ENCODE assay signal across 8 cellular contexts in genomic region chr16:1474471-1474795, GRCh38. TPM values are rescaled to one million over a fixed set of nuclear protein-coding genes. Genes with fewer than 3 reads are reported as not detected.
A peak's percentile ranks its signal among the peaks of the same experiment; 100 is the strongest.
DNase-seq lines count a peak whose midpoint lies in the region; ATAC-seq, FAIRE-seq and TF ChIP-seq lines count a peak whose summit lies in the region.

No MANE protein-coding gene starts in this region.

- POLR2A ChIA-PET in GM12878 (lab: Charles Lee), result no interaction called here

- peaks cover 20% of the 10 kb centered on the region for H3K4me1 ChIP-seq in GM12878 (ENCODE audit: control insufficient read depth, insufficient read depth, low read length)
- H3K4me1 ChIP-seq in lung (ENCODE audit: control insufficient read depth in 2 of 2, insufficient read depth in 2 of 2, low read length in 2 of 2), result peaks cover 0 to 20% of the 10 kb centered on the region in 2 donors
- no peaks in the 10 kb centered on the region for H3K4me1 ChIP-seq in uterus

- 4% methylated on average over 34 of the region's 43 CpGs for WGBS in GM12878 (ENCODE audit: insufficient coverage, insufficient replicate concordance, low lambda C conversion rate, missing lambda C conversion rate)
- WGBS in lung, 2 donors, result 0 to 1% methylated on average over 24 to 43 of the region's 43 CpGs

- TF ChIP-seq CTCF in GM12878 (IDR thresholded peaks at IDR 0.05 in 2 of 3, conservative IDR thresholded peaks at IDR 0.05 in 1 of 3; ENCODE audit: control insufficient read depth in 2 of 3, extremely low read depth in 1 of 3, insufficient read depth in 1 of 3, low read depth in 3 of 3, low read length in 3 of 3) (no peak), lung (IDR thresholded peaks at IDR 0.05; ENCODE audit: control extremely low read depth, extremely low read depth) (no peak), uterus (IDR thresholded peaks at IDR 0.05) (no peak)

- TF ChIP-seq POLR2A in GM12878 (IDR thresholded peaks at IDR 0.05; ENCODE audit: low read depth, low read length), result no peak
- no peak for TF ChIP-seq POLR2A in uterus (IDR thresholded peaks at IDR 0.05)

- RAD21 ChIA-PET in GM12878 (lab: Charles Lee; ENCODE audit: unreplicated experiment), result no interaction called here

- H4K20me1 ChIP-seq in GM12878 (ENCODE audit: control insufficient read depth, insufficient read depth), result no peaks in the 10 kb centered on the region

- H3K27ac ChIP-seq in GM12878 (ENCODE audit: control insufficient read depth, insufficient read depth) (peak overlapping the region; percentile 96), lung (ENCODE audit: low read depth in 1 of 2, low read length in 1 of 2) (peak overlapping the region; percentile 89 to 91), uterus (peak overlapping the region; percentile 80 to 89)

- no TSS peak for BruUV-seq in GM12878 (replicated peaks; lab: Mats Ljungman, UMichigan)

- TF ChIP-seq RAD21 in GM12878 (IDR thresholded peaks at IDR 0.05; ENCODE audit: insufficient read depth, low read depth, low read length), result no peak

- H3K27me3 ChIP-seq in GM12878 (replicated peaks in 1 of 2; ENCODE audit: control insufficient read depth in 2 of 2, insufficient read depth in 2 of 2, low read length in 1 of 2) (no peaks in the 10 kb centered on the region), lung (ENCODE audit: control insufficient read depth, insufficient read depth) (no peaks in the 10 kb centered on the region), uterus (no peaks in the 10 kb centered on the region)

- H2AFZ ChIP-seq in GM12878 (ENCODE audit: control insufficient read depth, low read depth, low read length), result peak overlapping the region; percentile 80

- H3K9me3 ChIP-seq in GM12878 (replicated peaks; ENCODE audit: control insufficient read depth, insufficient read depth, low read length) (no peaks in the 10 kb centered on the region), lung (ENCODE audit: control insufficient read depth in 2 of 2, insufficient read depth in 1 of 2, low read length in 1 of 2) (no peaks in the 10 kb centered on the region), uterus (no peaks in the 10 kb centered on the region)

- H3K4me2 ChIP-seq in GM12878 (ENCODE audit: control insufficient read depth, insufficient read depth), result peak overlapping the region; percentile 96

- ATAC-seq in GM19025 (IDR thresholded peaks at IDR 0.05; ENCODE audit: low read depth, unreplicated experiment) (peak; percentile 22), HG03139 (IDR thresholded peaks at IDR 0.05; ENCODE audit: unreplicated experiment) (peak; percentile 24), GM12878 (no peak), lung (ENCODE audit: insufficient read depth, low FRiP score) (no peak), GM19397 (IDR thresholded peaks at IDR 0.05; ENCODE audit: unreplicated experiment) (no peak), HG03565 (IDR thresholded peaks at IDR 0.05; ENCODE audit: unreplicated experiment) (no peak)

- no peaks in the 10 kb centered on the region for H3K36me3 ChIP-seq in GM12878 (ENCODE audit: control insufficient read depth in 2 of 2, insufficient read depth in 2 of 2, low read length in 1 of 2)
- peaks cover 0 to 2% of the 10 kb centered on the region in 2 donors for H3K36me3 ChIP-seq in lung (ENCODE audit: control insufficient read depth in 2 of 2, insufficient read depth in 2 of 2, low read length in 2 of 2)
- no peaks in the 10 kb centered on the region for H3K36me3 ChIP-seq in uterus

- peak overlapping the region; percentile 85 for H3K9ac ChIP-seq in GM12878 (ENCODE audit: control insufficient read depth, insufficient read depth, low read length)

- no peak for FAIRE-seq in GM12878 (lab: Jason Lieb, UNC)

- in situ Hi-C loops in GM12878 (cut with MboI), result no loop called here

- CTCF ChIA-PET in GM12878 (lab: Yijun Ruan, JAX), result no interaction called here

- H3K4me3 ChIP-seq in GM12878 (peak overlapping the region; percentile 93), lung (peak overlapping the region; percentile 96), uterus (peak overlapping the region; percentile 59 to 84)

- TF ChIP-seq EP300 in GM12878 (IDR thresholded peaks at IDR 0.05; ENCODE audit: borderline replicate concordance in 1 of 2, control insufficient read depth in 1 of 2, low read depth in 2 of 2, low read length in 2 of 2), result no peak

- intact Hi-C loops in GM12878 (cut with micrococcal nuclease; ENCODE audit: unreplicated experiment), result loop anchor here (5.0 kb wide), 1 partner anchor 52 kb away; the partner anchor contains the start of gene UQCC4
- intact Hi-C loops in uterus (cut with DNase I; ENCODE audit: low total_unique reads), result no loop called here

- SMC1A ChIA-PET in GM12878 (lab: Charles Lee; ENCODE audit: uncharacterized antibody, unreplicated experiment), result no interaction called here

- H3K79me2 ChIP-seq in GM12878 (ENCODE audit: control insufficient read depth, insufficient read depth, low read length), result peaks cover 45% of the 10 kb centered on the region

- DNase-seq in GM12878 (ENCODE audit: low read depth, low spot score) (no peak), lung (ENCODE audit: low spot score) (no peak), uterus (no peak), kidney glomerular epithelial cell (lab: John Stamatoyannopoulos, UW) (no peak)

RNA-seq across cellular contexts. Expression of gene CLCN7, which starts 0.4 kb away (rescaled TPM):
- total RNA-seq in GM12878 (2013; cell fraction: nucleolus; rRNA removed), result 111 TPM in 2 replicates
- total RNA-seq in GM12878 (2014; rRNA removed), result 21.3 and 27.1 TPM in 2 replicates
- 7.7 and 7.8 TPM in 2 replicates for total RNA-seq in GM12878 (2014; rRNA removed; fragmentation: Illumina TruSeq; extraction: Trizol)
- 56.3 and 62.5 TPM in 2 replicates for total RNA-seq in GM12878 (2021)
- polyA plus RNA-seq in GM12878 (2011; ENCODE audit: low read depth), result 18.9 TPM
- 5.0 and 12.8 TPM in 2 replicates for polyA plus RNA-seq in GM12878 (2011; rRNA removed)
- polyA plus RNA-seq in GM12878 (2011; cell fraction: cytosol; rRNA removed), result 12.9 and 20.6 TPM in 2 replicates
- polyA plus RNA-seq in GM12878 (2011; cell fraction: nucleus; rRNA removed), result 292 and 389 TPM in 2 replicates
- 50.7 and 52.0 TPM in 2 replicates for polyA plus RNA-seq in GM12878 (2012)
- polyA plus RNA-seq in GM12878 (2014; fragmentation: Illumina TruSeq; extraction: Trizol), result 2.7 and 11.6 TPM in 2 replicates
- under 1 TPM; 0.04 to 0.18 TPM for polyA plus RNA-seq in GM12878 (2014; fragmentation: Nextera tagmentation; extraction: Ambion mirVana)
- 61.6 and 64.5 TPM in 2 replicates for polyA plus RNA-seq in GM12878 (2014; rRNA removed)
- 10 to 100 TPM; 36.7 to 38.0 TPM for polyA plus RNA-seq in GM12878 (2016; fragmentation: Nextera tagmentation; extraction: Ambion mirVana)
- polyA minus RNA-seq in GM12878 (2011; rRNA and poly(A)+ RNA removed), result 17.0 and 18.1 TPM in 2 replicates
- polyA minus RNA-seq in GM12878 (2011; cell fraction: cytosol; rRNA and poly(A)+ RNA removed), result 5.7 and 7.2 TPM in 2 replicates
- polyA minus RNA-seq in GM12878 (2011; cell fraction: nucleus; rRNA and poly(A)+ RNA removed), result 47.1 and 65.3 TPM in 2 replicates
- total RNA-seq in lung, result 100 to 1,000 TPM in 1 of 2 donors, 10 to 100 TPM in 1; 73.3 to 103 TPM
- 100 to 1,000 TPM in 1 of 2 donors, 10 to 100 TPM in 1; 61.1 to 119 TPM for polyA plus RNA-seq in lung
- total RNA-seq in uterus, result 100 to 1,000 TPM in 1 of 4 donors, 10 to 100 TPM in 3; 21.5 to 145 (median 57.2) TPM

RNA-seq across cellular contexts. Expression of gene PTX4, which starts 14.3 kb away (rescaled TPM):
- not detected in 2 replicates for total RNA-seq in GM12878 (2013; cell fraction: nucleolus; rRNA removed)
- not detected in 2 replicates for total RNA-seq in GM12878 (2014; rRNA removed)
- not detected in 2 replicates for total RNA-seq in GM12878 (2014; rRNA removed; fragmentation: Illumina TruSeq; extraction: Trizol)
- not detected in 2 replicates for total RNA-seq in GM12878 (2021)
- not detected for polyA plus RNA-seq in GM12878 (2011; ENCODE audit: low read depth)
- not detected in 2 replicates for polyA plus RNA-seq in GM12878 (2011; rRNA removed)
- not detected in 2 replicates for polyA plus RNA-seq in GM12878 (2011; cell fraction: cytosol; rRNA removed)
- not detected in 2 replicates for polyA plus RNA-seq in GM12878 (2011; cell fraction: nucleus; rRNA removed)
- polyA plus RNA-seq in GM12878 (2012), result not detected in 2 replicates
- polyA plus RNA-seq in GM12878 (2014; fragmentation: Illumina TruSeq; extraction: Trizol), result not detected in 2 replicates
- polyA plus RNA-seq in GM12878 (2014; fragmentation: Nextera tagmentation; extraction: Ambion mirVana), result not detected
- 0.20 TPM in 1 of 2 replicates, not detected in the other for polyA plus RNA-seq in GM12878 (2014; rRNA removed)
- polyA plus RNA-seq in GM12878 (2016; fragmentation: Nextera tagmentation; extraction: Ambion mirVana), result not detected
- polyA minus RNA-seq in GM12878 (2011; rRNA and poly(A)+ RNA removed), result not detected in 2 replicates
- polyA minus RNA-seq in GM12878 (2011; cell fraction: cytosol; rRNA and poly(A)+ RNA removed), result not detected in 2 replicates
- polyA minus RNA-seq in GM12878 (2011; cell fraction: nucleus; rRNA and poly(A)+ RNA removed), result not detected in 2 replicates
- under 1 TPM; 0.25 to 0.31 TPM for total RNA-seq in lung
- polyA plus RNA-seq in lung, result under 1 TPM in 1 of 2 donors, not detected in 1; 0.02 TPM
- total RNA-seq in uterus, result under 1 TPM in 2 of 4 donors, not detected in 2; 0.28 to 0.52 TPM

RNA-seq across cellular contexts. Expression of gene TELO2, which starts 18.7 kb away (rescaled TPM):
- total RNA-seq in GM12878 (2013; cell fraction: nucleolus; rRNA removed), result 39.3 and 46.2 TPM in 2 replicates
- 21.5 and 25.2 TPM in 2 replicates for total RNA-seq in GM12878 (2014; rRNA removed)
- 7.1 and 8.2 TPM in 2 replicates for total RNA-seq in GM12878 (2014; rRNA removed; fragmentation: Illumina TruSeq; extraction: Trizol)
- 60.0 and 72.8 TPM in 2 replicates for total RNA-seq in GM12878 (2021)
- 7.7 TPM for polyA plus RNA-seq in GM12878 (2011; ENCODE audit: low read depth)
- polyA plus RNA-seq in GM12878 (2011; rRNA removed), result 5.2 and 11.9 TPM in 2 replicates
- polyA plus RNA-seq in GM12878 (2011; cell fraction: cytosol; rRNA removed), result 18.2 and 37.3 TPM in 2 replicates
- 386 and 553 TPM in 2 replicates for polyA plus RNA-seq in GM12878 (2011; cell fraction: nucleus; rRNA removed)
- 28.0 and 32.9 TPM in 2 replicates for polyA plus RNA-seq in GM12878 (2012)
- 0.68 and 5.0 TPM in 2 replicates for polyA plus RNA-seq in GM12878 (2014; fragmentation: Illumina TruSeq; extraction: Trizol)
- polyA plus RNA-seq in GM12878 (2014; fragmentation: Nextera tagmentation; extraction: Ambion mirVana), result 1 to 10 TPM in 1 of 2 experiments, under 1 TPM in 1; 0.55 to 2.4 TPM
- 56.4 and 83.7 TPM in 2 replicates for polyA plus RNA-seq in GM12878 (2014; rRNA removed)
- polyA plus RNA-seq in GM12878 (2016; fragmentation: Nextera tagmentation; extraction: Ambion mirVana), result 10 to 100 TPM; 57.8 to 69.1 TPM
- 3.3 and 9.1 TPM in 2 replicates for polyA minus RNA-seq in GM12878 (2011; rRNA and poly(A)+ RNA removed)
- 7.0 and 7.6 TPM in 2 replicates for polyA minus RNA-seq in GM12878 (2011; cell fraction: cytosol; rRNA and poly(A)+ RNA removed)
- polyA minus RNA-seq in GM12878 (2011; cell fraction: nucleus; rRNA and poly(A)+ RNA removed), result 24.1 and 45.8 TPM in 2 replicates
- 10 to 100 TPM; 24.4 to 46.3 TPM for total RNA-seq in lung
- polyA plus RNA-seq in lung, result 10 to 100 TPM; 39.2 to 64.2 TPM
- 10 to 100 TPM in 3 of 4 donors, 1 to 10 TPM in 1; 4.9 to 59.1 (median 39.0) TPM for total RNA-seq in uterus

RNA-seq across cellular contexts. Expression of gene CCDC154, which starts 30.1 kb away (rescaled TPM):
- total RNA-seq in GM12878 (2013; cell fraction: nucleolus; rRNA removed), result 0.42 and 0.46 TPM in 2 replicates
- 0.06 and 0.11 TPM in 2 replicates for total RNA-seq in GM12878 (2014; rRNA removed)
- total RNA-seq in GM12878 (2014; rRNA removed; fragmentation: Illumina TruSeq; extraction: Trizol), result not detected in 2 replicates
- total RNA-seq in GM12878 (2021), result 0.21 and 0.26 TPM in 2 replicates
- not detected for polyA plus RNA-seq in GM12878 (2011; ENCODE audit: low read depth)
- not detected in 2 replicates for polyA plus RNA-seq in GM12878 (2011; rRNA removed)
- polyA plus RNA-seq in GM12878 (2011; cell fraction: cytosol; rRNA removed), result not detected in 2 replicates
- polyA plus RNA-seq in GM12878 (2011; cell fraction: nucleus; rRNA removed), result 0.19 and 0.37 TPM in 2 replicates
- 0.08 and 0.37 TPM in 2 replicates for polyA plus RNA-seq in GM12878 (2012)
- polyA plus RNA-seq in GM12878 (2014; fragmentation: Illumina TruSeq; extraction: Trizol), result not detected in 2 replicates
- not detected for polyA plus RNA-seq in GM12878 (2014; fragmentation: Nextera tagmentation; extraction: Ambion mirVana)
- polyA plus RNA-seq in GM12878 (2014; rRNA removed), result 0.33 TPM in 1 of 2 replicates, not detected in the other
- polyA plus RNA-seq in GM12878 (2016; fragmentation: Nextera tagmentation; extraction: Ambion mirVana), result under 1 TPM in 1 of 2 experiments, not detected in 1; 0.25 TPM
- not detected in 2 replicates for polyA minus RNA-seq in GM12878 (2011; rRNA and poly(A)+ RNA removed)
- not detected in 2 replicates for polyA minus RNA-seq in GM12878 (2011; cell fraction: cytosol; rRNA and poly(A)+ RNA removed)
- polyA minus RNA-seq in GM12878 (2011; cell fraction: nucleus; rRNA and poly(A)+ RNA removed), result not detected in 2 replicates
- total RNA-seq in lung, result 1 to 10 TPM in 1 of 2 donors, under 1 TPM in 1; 0.63 to 1.3 TPM
- 1 to 10 TPM; 1.5 to 4.5 TPM for polyA plus RNA-seq in lung
- total RNA-seq in uterus, result 1 to 10 TPM in 1 of 4 donors, under 1 TPM in 2, not detected in 1; 0.48 to 5.3 (median 0.51) TPM

RNA-seq across cellular contexts. Expression of gene PERCC1, which starts 43.6 kb away (rescaled TPM):
- not detected in 2 replicates for total RNA-seq in GM12878 (2013; cell fraction: nucleolus; rRNA removed)
- total RNA-seq in GM12878 (2014; rRNA removed) (not detected in 2 replicates), GM12878 (2014; rRNA removed; fragmentation: Illumina TruSeq; extraction: Trizol) (not detected in 2 replicates), GM12878 (2021) (not detected in 2 replicates), lung (under 1 TPM; 0.46 to 0.57 TPM), uterus (not detected)
- not detected for polyA plus RNA-seq in GM12878 (2011; ENCODE audit: low read depth)
- polyA plus RNA-seq in GM12878 (2011; rRNA removed) (not detected in 2 replicates), GM12878 (2014; fragmentation: Illumina TruSeq; extraction: Trizol) (not detected in 2 replicates), GM12878 (2014; fragmentation: Nextera tagmentation; extraction: Ambion mirVana) (not detected), GM12878 (2014; rRNA removed) (not detected in 2 replicates), GM12878 (2016; fragmentation: Nextera tagmentation; extraction: Ambion mirVana) (not detected), lung (under 1 TPM in 1 of 2 donors, not detected in 1; 0.12 TPM)
- not detected in 2 replicates for polyA plus RNA-seq in GM12878 (2011; cell fraction: cytosol; rRNA removed)
- not detected in 2 replicates for polyA plus RNA-seq in GM12878 (2011; cell fraction: nucleus; rRNA removed)
- polyA plus RNA-seq in GM12878 (2012), result not detected in 2 replicates
- polyA minus RNA-seq in GM12878 (2011; rRNA and poly(A)+ RNA removed), result not detected in 2 replicates
- polyA minus RNA-seq in GM12878 (2011; cell fraction: cytosol; rRNA and poly(A)+ RNA removed), result not detected in 2 replicates
- polyA minus RNA-seq in GM12878 (2011; cell fraction: nucleus; rRNA and poly(A)+ RNA removed), result not detected in 2 replicates

Comparison
In these comparisons a context has a peak if more than half of its experiments do, and no peak if none do; other contexts are left out.
1. ATAC-seq: peak in GM19025 (single experiment) and HG03139 (single experiment); none in GM12878 (single experiment), lung (single experiment), GM19397 (single experiment) and HG03565 (single experiment).
2. Peak in every context shown above with its lines, with median percentiles within 50 percentile points of each other: H3K27ac ChIP-seq and H3K4me3 ChIP-seq.